ENCODE assay signal across 8 cellular contexts in the genomic region with DNA sequence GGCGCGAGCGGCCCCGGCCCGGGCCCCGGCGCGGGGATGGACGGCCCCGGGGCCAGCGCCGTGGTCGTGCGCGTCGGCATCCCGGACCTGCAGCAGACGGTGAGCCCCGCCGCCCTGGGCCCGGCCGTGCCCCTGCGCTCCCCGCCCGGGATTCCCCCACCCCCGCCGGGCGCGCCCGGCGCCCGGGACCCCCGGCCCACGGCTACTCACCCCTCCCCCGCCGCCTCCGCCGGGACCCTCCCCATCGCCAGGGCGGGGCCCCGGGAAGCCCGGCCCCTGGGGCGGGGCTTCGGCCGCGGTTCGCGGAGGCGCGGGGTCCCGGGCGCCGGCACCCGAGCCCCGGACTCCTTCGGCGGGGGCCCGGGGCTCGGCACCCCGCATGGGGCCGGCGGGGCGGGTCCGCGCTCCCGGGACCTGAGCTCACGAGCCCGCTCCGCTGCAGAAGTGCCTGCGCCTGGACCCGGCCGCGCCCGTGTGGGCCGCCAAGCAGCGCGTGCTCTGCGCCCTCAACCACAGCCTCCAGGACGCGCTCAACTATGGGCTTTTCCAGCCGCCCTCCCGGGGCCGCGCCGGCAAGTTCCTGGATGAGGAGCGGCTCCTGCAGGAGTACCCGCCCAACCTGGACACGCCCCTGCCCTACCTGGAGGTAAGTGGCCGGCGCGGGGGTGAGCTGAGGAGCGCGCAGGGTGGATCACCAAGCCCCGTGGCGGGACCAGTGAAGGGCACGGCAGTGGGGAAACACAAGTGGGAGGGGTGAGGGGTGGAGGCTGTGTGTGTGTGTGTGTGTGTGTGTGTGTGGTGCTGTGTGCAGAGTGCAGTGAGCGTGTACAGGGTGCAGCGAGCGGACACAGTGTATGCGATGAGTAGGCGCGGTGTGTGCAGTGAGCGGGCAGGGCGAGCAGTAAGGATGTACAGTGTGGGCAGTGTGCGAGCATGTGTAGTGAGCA. TPM values are rescaled to one million over a fixed set of nuclear protein-coding genes. Genes with fewer than 3 reads are reported as not detected.
A peak's percentile ranks its signal among the peaks of the same experiment; 100 is the strongest.
DNase-seq lines count a peak whose midpoint lies in the region; ATAC-seq, FAIRE-seq and TF ChIP-seq lines count a peak whose summit lies in the region.

No MANE protein-coding gene starts in this region.

- H3K36me3 ChIP-seq in GM23338 (ENCODE audit: insufficient read depth) (no peaks in the 10 kb centered on the region), esophagus (ENCODE audit: control insufficient read depth in 2 of 2, insufficient read depth in 2 of 2, low read length in 1 of 2) (no peaks in the 10 kb centered on the region)

- H3K4me2 ChIP-seq in GM23338: peak overlapping the region; percentile 74

- no peaks in the 10 kb centered on the region for H3K79me2 ChIP-seq in GM23338 (replicated peaks; ENCODE audit: insufficient read depth)

- H3K4me3 Mint-ChIP-seq in GM23338: peak overlapping the region; percentile 69
- peak overlapping the region; percentile 82 for H3K4me3 Mint-ChIP-seq in T-helper 17 cell
- H3K4me3 Mint-ChIP-seq in neural crest cell: peak overlapping the region; percentile 73

- H3K4me3 ChIP-seq in AG04449 (ENCODE audit: low read depth, low read length) (peak overlapping the region; percentile 15; the same call in 1 of the 2 replicates), GM23338 (peak overlapping the region; percentile 61), esophagus (ENCODE audit: low read depth in 1 of 2, low read length in 2 of 2) (peak overlapping the region; percentile 48 to 57)

- no peaks in the 10 kb centered on the region for H3K9me2 ChIP-seq in GM23338 (ENCODE audit: insufficient read depth)

- H3K9me3 Mint-ChIP-seq in GM23338 (peaks cover 5% of the 10 kb centered on the region; the same call in 2 of the 3 replicates), neural crest cell (no peaks in the 10 kb centered on the region)

- H3K27ac ChIP-seq in GM23338 (ENCODE audit: low read depth) (no peak overlapping the region), esophagus (ENCODE audit: low read depth in 2 of 2, low read length in 1 of 2) (peak overlapping the region; percentile 14 to 45)

- H3K27ac Mint-ChIP-seq in GM23338 (no peak overlapping the region), T-helper 17 cell (no peak overlapping the region), neural crest cell (ENCODE audit: unreplicated experiment) (no peak overlapping the region)

- H3F3A ChIP-seq in GM23338 (replicated peaks; ENCODE audit: low read depth): 0 out of 2 replicates have a peak, but pooled peaks cover 3% of the 10 kb centered on the region

- no peaks in the 10 kb centered on the region for H3K9me3 ChIP-seq in T-helper 17 cell (ENCODE audit: control insufficient read depth, low read length, poor library complexity, severe bottlenecking)
- peaks cover 0 to 7% of the 10 kb centered on the region in 2 donors for H3K9me3 ChIP-seq in esophagus (ENCODE audit: control insufficient read depth in 2 of 2, insufficient read depth in 1 of 2, low read depth in 1 of 2, low read length in 1 of 2)

- CTCF ChIA-PET in AG04449 (lab: Yijun Ruan, JAX): interaction anchor here (3.4 kb wide), 1 partner anchor 17 kb away, joined by 12 read pairs; no protein-coding TSS in a partner anchor

- DNase-seq in AG04449 (ENCODE audit: low read depth, low spot score): no peak
- peak; percentile 94 for DNase-seq in GM23338 (ENCODE audit: low spot score)
- DNase-seq in T-helper 17 cell: no peak
- DNase-seq in neural crest cell (ENCODE audit: low read depth, low spot score): peak; percentile 49
- DNase-seq in GM19239 (ENCODE audit: insufficient read length, low spot score): no peak

- no peaks in the 10 kb centered on the region; the same call in 1 of the 2 replicates for H4K20me1 ChIP-seq in GM23338 (replicated peaks; ENCODE audit: insufficient read depth)

- H2AFZ ChIP-seq in GM23338: no peak overlapping the region

- TF ChIP-seq CTCF in AG04449 (IDR thresholded peaks at IDR 0.05; ENCODE audit: insufficient read depth, low read length, missing control alignments): no peak
- TF ChIP-seq CTCF in GM23338 (conservative IDR thresholded peaks at IDR 0.05; ENCODE audit: low read depth in 2 of 2): no peak
- no peak for TF ChIP-seq CTCF in neural crest cell (conservative IDR thresholded peaks at IDR 0.05)

- H3K27me3 Mint-ChIP-seq in GM23338 (ENCODE audit: insufficient read depth, low read depth, poor library complexity) (peaks cover 39% of the 10 kb centered on the region), T-helper 17 cell (peaks cover 41% of the 10 kb centered on the region), neural crest cell (ENCODE audit: low read depth) (peaks cover 25% of the 10 kb centered on the region)

- H3K4me1 Mint-ChIP-seq in GM23338 (peaks cover 22% of the 10 kb centered on the region), T-helper 17 cell (peaks cover 28% of the 10 kb centered on the region), neural crest cell (peaks cover 14% of the 10 kb centered on the region)

- H3K36me3 Mint-ChIP-seq in GM23338 (ENCODE audit: low read depth) (peaks cover 8% of the 10 kb centered on the region), T-helper 17 cell (ENCODE audit: low read depth) (peaks cover 14% of the 10 kb centered on the region), neural crest cell (ENCODE audit: low read depth) (peaks cover 2% of the 10 kb centered on the region)

- H3K4me1 ChIP-seq in GM23338 (ENCODE audit: insufficient read depth): no peaks in the 10 kb centered on the region
- H3K4me1 ChIP-seq in esophagus (ENCODE audit: control insufficient read depth in 2 of 2, insufficient read depth in 2 of 2, low read length in 1 of 2): peaks cover 0 to 9% of the 10 kb centered on the region in 2 donors

- peak; percentile 79 for ATAC-seq in GM23338
- peak; percentile 41 for ATAC-seq in T-helper 17 cell
- no peak for ATAC-seq in HG02678 (IDR thresholded peaks at IDR 0.05; ENCODE audit: unreplicated experiment)
- ATAC-seq in GM21423 (IDR thresholded peaks at IDR 0.05; ENCODE audit: unreplicated experiment): no peak

- H3K27me3 ChIP-seq in GM23338 (ENCODE audit: insufficient read depth) (peaks cover 34% of the 10 kb centered on the region), esophagus (ENCODE audit: control insufficient read depth in 1 of 2, insufficient read depth in 2 of 2, low read length in 2 of 2) (peaks cover 0 to 5% of the 10 kb centered on the region in 2 donors)

- FAIRE-seq in GM19239 (lab: Jason Lieb, UNC): no peak

- WGBS in esophagus, 2 donors: 4 to 8% methylated on average over 50 to 105 of the region's 105 CpGs

- POLR2A ChIA-PET in AG04449 (lab: Yijun Ruan, JAX): no interaction called here

TF ChIP-seq in GM23338, 12 proteins besides CTCF, POLR2A, EP300 and RAD21:
- TF ChIP-seq ZNF114 (CRISPR knock-in tag; IDR thresholded peaks at IDR 0.05) (no peak), POLR2AphosphoS5 (IDR thresholded peaks at IDR 0.05; ENCODE audit: low read depth) (peak; percentile 45; the same call in 1 of the 2 replicates)

RNA-seq across cellular contexts. Expression of gene SHANK3, which starts 2.3 kb away (rescaled TPM):
- 4.9 and 5.1 TPM in 2 replicates for total RNA-seq in GM23338 (2014; rRNA removed; shearing (Covaris generic))
- 0.52 and 0.56 TPM in 2 replicates for polyA plus RNA-seq in GM23338 (2016; fragmentation: Nextera tagmentation; extraction: Ambion mirVana)
- under 1 TPM in 1 of 2 donors, not detected in 1; 0.07 TPM for total RNA-seq in T-helper 17 cell
- polyA plus RNA-seq in esophagus: 1 to 10 TPM; 4.1 to 9.0 TPM
- total RNA-seq in neural crest cell: 15.2 and 15.4 TPM in 2 replicates

RNA-seq across cellular contexts. Expression of gene ARSA, which starts 46.9 kb away (rescaled TPM):
- total RNA-seq in GM23338 (2014; rRNA removed; shearing (Covaris generic)): 8.2 and 8.6 TPM in 2 replicates
- 7.1 and 8.1 TPM in 2 replicates for polyA plus RNA-seq in GM23338 (2016; fragmentation: Nextera tagmentation; extraction: Ambion mirVana)
- 10 to 100 TPM; 59.4 to 64.0 TPM for total RNA-seq in T-helper 17 cell
- polyA plus RNA-seq in esophagus: 10 to 100 TPM; 25.8 to 52.1 TPM
- total RNA-seq in neural crest cell: 14.6 and 16.1 TPM in 2 replicates

Comparison
In these comparisons a context has a peak if more than half of its experiments do, and no peak if none do; other contexts are left out.
1. DNase-seq: peak in GM23338 (single experiment) and neural crest cell (single experiment); none in AG04449 (single experiment), T-helper 17 cell (0 of 3) and GM19239 (single experiment).
2. ATAC-seq: peak in GM23338 (single experiment) and T-helper 17 cell (single experiment); none in HG02678 (single experiment) and GM21423 (single experiment).
3. Peak in every context shown above with its lines, with median percentiles within 50 percentile points of each other: H3K4me3 ChIP-seq and H3K4me3 Mint-ChIP-seq.